Comparison of ENCODE assay signal across 8 cellular contexts in the genomic region with DNA sequence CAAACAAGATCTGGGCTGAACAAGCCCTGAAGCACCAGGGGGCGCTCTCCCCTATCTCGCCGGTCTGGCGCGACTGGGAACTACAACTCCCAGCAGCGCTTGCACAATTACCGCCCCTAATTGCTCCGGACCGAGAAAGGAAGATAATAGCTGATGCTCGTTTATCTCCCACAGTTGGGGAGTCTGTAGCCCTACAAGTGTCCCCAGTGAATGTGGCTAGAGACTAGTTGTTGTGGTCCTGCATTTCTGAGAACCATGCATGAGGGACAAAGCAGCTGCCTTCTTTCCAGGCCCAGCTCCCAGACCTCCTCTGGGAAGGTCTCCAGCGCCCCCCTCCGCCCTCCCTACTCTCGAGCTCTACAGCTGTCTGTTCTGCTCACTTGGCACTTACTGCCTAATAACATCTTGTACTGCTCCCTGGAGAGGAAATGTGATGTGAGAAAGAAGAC. TPM values are rescaled to one million over a fixed set of nuclear protein-coding genes. Genes with fewer than 3 reads are reported as not detected.
DNase-seq lines count a peak whose midpoint lies in the region; ATAC-seq, FAIRE-seq and TF ChIP-seq lines count a peak whose summit lies in the region.

No MANE protein-coding gene starts in this region.

- 0 to 1% methylated on average over 6 to 13 of the region's 13 CpGs for WGBS in testis, 2 donors

- H3K79me2 ChIP-seq in osteoblast (ENCODE audit: insufficient read depth, low read length), result no peaks in the 10 kb centered on the region

- no peaks in the 10 kb centered on the region for H3K9me3 Mint-ChIP-seq in activated naive CD4-positive, alpha-beta T cell treated with anti-CD3 and anti-CD28 coated beads, Interleukin-2, amount 50 U/mL, for 24 hours

- H3K4me3 Mint-ChIP-seq in activated naive CD4-positive, alpha-beta T cell treated with anti-CD3 and anti-CD28 coated beads, Interleukin-2, amount 50 U/mL, for 24 hours, result peak overlapping the region; percentile 48

- H3K4me1 Mint-ChIP-seq in activated naive CD4-positive, alpha-beta T cell treated with anti-CD3 and anti-CD28 coated beads, Interleukin-2, amount 50 U/mL, for 24 hours, result peaks cover 27% of the 10 kb centered on the region

- DNase-seq in DMS153 (lab: John Stamatoyannopoulos, UW) (peak; percentile 71), H54 (ENCODE audit: insufficient read length, low spot score) (peak; percentile 83), NCI-H1105 treated with DMSO at 0.1 percent for 48 hours (lab: John Stamatoyannopoulos, UW) (peak; percentile 90), Right ventricle myocardium inferior (ENCODE audit: missing footprints) (peak; percentile 94), osteoblast (ENCODE audit: insufficient read length, low spot score, missing footprints) (peak; percentile 94), testis (peak; percentile 93)

- intact Hi-C loops in Right ventricle myocardium inferior (cut with DNase I), result loop anchor here (1.0 kb wide), 1 partner anchor 35 kb away; the partner anchor contains the start of gene NRXN2
- intact Hi-C loops in testis (cut with DNase I; ENCODE audit: low total_unique reads), result no loop called here

- H3K27ac Mint-ChIP-seq in activated naive CD4-positive, alpha-beta T cell treated with anti-CD3 and anti-CD28 coated beads, Interleukin-2, amount 50 U/mL, for 24 hours, result no peak overlapping the region

- H3K4me2 ChIP-seq in osteoblast (ENCODE audit: insufficient read depth, low read length), result peak overlapping the region; percentile 96

- H3K36me3 Mint-ChIP-seq in activated naive CD4-positive, alpha-beta T cell treated with anti-CD3 and anti-CD28 coated beads, Interleukin-2, amount 50 U/mL, for 24 hours, result no peaks in the 10 kb centered on the region

- H2AFZ ChIP-seq in osteoblast (ENCODE audit: low read length), result peak overlapping the region; percentile 98

- peak; percentile 94 for TF ChIP-seq CTCF in osteoblast (IDR thresholded peaks at IDR 0.05; ENCODE audit: extremely low read depth, low read depth, low read length)
- peak; percentile 87 to 95 (median 93) for TF ChIP-seq CTCF in testis (IDR thresholded peaks at IDR 0.05)

- TF ChIP-seq POLR2A in H54 (IDR thresholded peaks at IDR 0.05; ENCODE audit: low read depth, low read length) (no peak), testis (IDR thresholded peaks at IDR 0.05) (no peak)

- H3K9me3 ChIP-seq in osteoblast (ENCODE audit: low read depth, low read length) (no peaks in the 10 kb centered on the region), testis (no peaks in the 10 kb centered on the region)

- H3K4me1 ChIP-seq in osteoblast (ENCODE audit: insufficient read depth, low read length), result peaks cover 5% of the 10 kb centered on the region
- H3K4me1 ChIP-seq in testis, result peaks cover 26% of the 10 kb centered on the region

- no peak for FAIRE-seq in H54 (lab: Jason Lieb, UNC)

- H3K27ac ChIP-seq in osteoblast (ENCODE audit: low read depth, low read length), result no peak overlapping the region
- H3K27ac ChIP-seq in testis, result peak overlapping the region; percentile 80 to 90

- H3K27me3 ChIP-seq in osteoblast (ENCODE audit: insufficient read depth, low read length), result peaks cover 32% of the 10 kb centered on the region
- H3K27me3 ChIP-seq in testis, result no peaks in the 10 kb centered on the region

- peak overlapping the region; percentile 71 for H3K4me3 ChIP-seq in osteoblast (ENCODE audit: insufficient read depth, low read length)
- peak overlapping the region; percentile 32 to 47 for H3K4me3 ChIP-seq in testis

- H3K36me3 ChIP-seq in osteoblast (ENCODE audit: insufficient read depth, low read length) (no peaks in the 10 kb centered on the region), testis (ENCODE audit: low read depth, missing control alignments) (no peaks in the 10 kb centered on the region)

- peaks cover 6% of the 10 kb centered on the region for H3K27me3 Mint-ChIP-seq in activated naive CD4-positive, alpha-beta T cell treated with anti-CD3 and anti-CD28 coated beads, Interleukin-2, amount 50 U/mL, for 24 hours

- no peaks in the 10 kb centered on the region for H4K20me1 ChIP-seq in osteoblast (ENCODE audit: insufficient read depth, low read length)

- ATAC-seq in SK-N-SH treated with all-trans-retinoic acid at 6 μM for 48 hours (peak; percentile 98), Right ventricle myocardium inferior (peak; percentile 94)

TF ChIP-seq in SK-N-SH treated with all-trans-retinoic acid at 6 μM for 48 hours, 23 proteins besides CTCF, POLR2A, EP300 and RAD21:
- TF ChIP-seq ZFP3 (CRISPR knock-in tag; IDR thresholded peaks at IDR 0.05) (no peak), TCF4 (CRISPR knock-in tag; IDR thresholded peaks at IDR 0.05; ENCODE audit: borderline replicate concordance) (peak; percentile 51; the same call in 1 of the 2 replicates), CSDC2 (CRISPR knock-in tag; IDR thresholded peaks at IDR 0.05) (no peak)
- TF ChIP-seq, protein P1, sequence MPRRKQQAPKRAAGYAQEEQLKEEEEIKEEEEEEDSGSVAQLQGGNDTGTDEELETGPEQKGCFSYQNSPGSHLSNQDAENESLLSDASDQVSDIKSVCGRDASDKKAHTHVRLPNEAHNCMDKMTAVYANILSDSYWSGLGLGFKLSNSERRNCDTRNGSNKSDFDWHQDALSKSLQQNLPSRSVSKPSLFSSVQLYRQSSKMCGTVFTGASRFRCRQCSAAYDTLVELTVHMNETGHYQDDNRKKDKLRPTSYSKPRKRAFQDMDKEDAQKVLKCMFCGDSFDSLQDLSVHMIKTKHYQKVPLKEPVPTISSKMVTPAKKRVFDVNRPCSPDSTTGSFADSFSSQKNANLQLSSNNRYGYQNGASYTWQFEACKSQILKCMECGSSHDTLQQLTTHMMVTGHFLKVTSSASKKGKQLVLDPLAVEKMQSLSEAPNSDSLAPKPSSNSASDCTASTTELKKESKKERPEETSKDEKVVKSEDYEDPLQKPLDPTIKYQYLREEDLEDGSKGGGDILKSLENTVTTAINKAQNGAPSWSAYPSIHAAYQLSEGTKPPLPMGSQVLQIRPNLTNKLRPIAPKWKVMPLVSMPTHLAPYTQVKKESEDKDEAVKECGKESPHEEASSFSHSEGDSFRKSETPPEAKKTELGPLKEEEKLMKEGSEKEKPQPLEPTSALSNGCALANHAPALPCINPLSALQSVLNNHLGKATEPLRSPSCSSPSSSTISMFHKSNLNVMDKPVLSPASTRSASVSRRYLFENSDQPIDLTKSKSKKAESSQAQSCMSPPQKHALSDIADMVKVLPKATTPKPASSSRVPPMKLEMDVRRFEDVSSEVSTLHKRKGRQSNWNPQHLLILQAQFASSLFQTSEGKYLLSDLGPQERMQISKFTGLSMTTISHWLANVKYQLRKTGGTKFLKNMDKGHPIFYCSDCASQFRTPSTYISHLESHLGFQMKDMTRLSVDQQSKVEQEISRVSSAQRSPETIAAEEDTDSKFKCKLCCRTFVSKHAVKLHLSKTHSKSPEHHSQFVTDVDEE (CRISPR knock-in tag; IDR thresholded peaks at IDR 0.05), result peak; percentile 54; the same call in 1 of the 2 replicates

RNA-seq across cellular contexts. Expression of gene NRXN2, which starts 34.4 kb away (rescaled TPM):
- total RNA-seq in Right ventricle myocardium inferior, result 1.9 TPM
- 62.5 and 90.1 TPM in 2 replicates for total RNA-seq in osteoblast
- 10 to 100 TPM; 32.6 to 40.1 TPM for total RNA-seq in testis
- polyA plus RNA-seq in testis (ENCODE audit: insufficient read depth, low read depth, low replicate concordance), result 46.8 TPM

RNA-seq across cellular contexts. Expression of gene RASGRP2, which starts 55.4 kb away (rescaled TPM):
- total RNA-seq in Right ventricle myocardium inferior, result 46.8 TPM
- 0.29 TPM in 1 of 2 replicates, not detected in the other for total RNA-seq in osteoblast
- total RNA-seq in testis, result 10 to 100 TPM; 24.0 to 26.3 TPM
- polyA plus RNA-seq in testis (ENCODE audit: insufficient read depth, low read depth, low replicate concordance), result 14.4 TPM

Comparison
In these comparisons a context has a peak if more than half of its experiments do, and no peak if none do; other contexts are left out.
1. RNA of gene NRXN2, which starts 34.4 kb away (total RNA-seq): 62.5 to 90.1 TPM in osteoblast and 32.6 to 40.1 TPM in testis; 1.9 TPM in Right ventricle myocardium inferior (single experiment); every median in the first group is over 10 times any median in the second.
2. RNA of gene RASGRP2, which starts 55.4 kb away (total RNA-seq): 46.8 TPM in Right ventricle myocardium inferior (single experiment) and 24.0 to 26.3 TPM in testis; 0.29 TPM in osteoblast; every median in the first group is over 10 times any median in the second.
3. Peak in every context shown above with its lines, with median percentiles within 50 percentile points of each other: DNase-seq.